ENCODE assay signal across 8 cellular contexts in the genomic region with DNA sequence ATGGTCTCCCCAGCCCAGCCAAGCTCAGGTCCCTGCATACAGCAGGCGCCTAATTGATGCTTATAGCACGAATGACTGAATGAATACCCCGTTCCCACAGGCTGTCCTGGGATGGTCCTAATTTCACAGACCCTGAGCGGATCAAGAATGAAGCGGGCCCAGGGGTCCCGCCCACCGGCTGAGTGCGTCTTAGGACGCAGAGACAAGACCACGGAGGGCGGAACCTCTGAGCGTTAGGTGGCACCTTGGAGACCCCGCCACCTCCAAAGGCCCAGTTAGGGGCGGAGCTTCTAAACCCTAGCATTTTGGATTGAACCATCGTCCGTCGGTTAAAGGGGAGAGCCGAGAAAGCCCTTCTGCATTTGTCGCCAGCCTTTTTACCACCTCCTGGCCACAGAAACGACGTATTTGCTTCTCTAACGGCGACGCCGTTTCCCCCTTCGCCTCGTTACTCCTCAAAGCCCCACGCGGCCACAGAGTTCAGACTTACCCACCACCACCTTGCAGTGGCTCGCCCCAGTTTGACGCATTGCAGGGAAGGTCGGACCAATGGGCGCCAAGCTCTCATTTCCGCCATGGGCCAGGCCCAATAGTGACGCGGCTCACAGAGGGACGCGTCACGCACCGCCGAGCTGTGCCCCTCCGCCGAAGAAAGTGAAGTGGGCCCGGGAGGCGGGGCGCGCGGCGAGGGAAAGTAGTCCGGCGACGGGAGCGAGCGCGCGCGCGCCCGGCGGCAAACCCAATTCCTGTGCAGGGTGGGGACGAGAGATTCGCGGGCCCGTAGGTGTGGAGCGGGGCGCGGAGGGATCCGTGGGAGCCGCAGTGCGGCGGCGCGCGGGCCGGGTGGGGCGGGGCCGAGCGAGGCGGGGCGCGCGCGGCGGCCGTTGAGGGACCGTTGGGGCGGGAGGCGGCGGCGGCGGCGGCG. TPM values are rescaled to one million over a fixed set of nuclear protein-coding genes. Genes with fewer than 3 reads are reported as not detected.
DNase-seq lines count a peak whose midpoint lies in the region; FAIRE-seq lines count a peak whose summit lies in the region.

No MANE protein-coding gene starts in this region.

- H3K9me3 ChIP-seq in HAP-1 (no peaks in the 10 kb centered on the region), MG63 (peaks cover 2% of the 10 kb centered on the region), neuron (ENCODE audit: low read length) (peaks cover 5% of the 10 kb centered on the region)

- peak overlapping the region; percentile 100 for H3K4me3 ChIP-seq in HAP-1
- peak overlapping the region; percentile 97 for H3K4me3 ChIP-seq in MG63
- H3K4me3 ChIP-seq in neuron (ENCODE audit: low read length): peak overlapping the region; percentile 99

- in situ Hi-C loops in HAP-1 (cut with MboI; ENCODE audit: low sequenced_read_pairs): no loop called here

- H3K4me1 ChIP-seq in HAP-1 (peaks cover 11% of the 10 kb centered on the region), neuron (ENCODE audit: insufficient read depth, low read length) (peaks cover 18% of the 10 kb centered on the region)

- H3K27me3 ChIP-seq in HAP-1 (ENCODE audit: low read depth): no peaks in the 10 kb centered on the region
- H3K27me3 ChIP-seq in MG63: no peaks in the 10 kb centered on the region
- no peaks in the 10 kb centered on the region for H3K27me3 ChIP-seq in neuron (ENCODE audit: insufficient read depth, low read length)

- FAIRE-seq in G401.6 (lab: Jason Lieb, UNC): peak; percentile 80
- no peak for FAIRE-seq in frontal cortex (lab: Jason Lieb, UNC)

- H3K36me3 ChIP-seq in HAP-1 (replicated peaks) (peaks cover 18% of the 10 kb centered on the region), MG63 (peaks cover 28% of the 10 kb centered on the region), neuron (ENCODE audit: insufficient read depth, low read length) (peaks cover 5% of the 10 kb centered on the region)

- peak; percentile 87 to 96 for DNase-seq in HAP-1 (ENCODE audit: low spot score in 2 of 2)
- DNase-seq in MG63: peak; percentile 98
- peak; percentile 88 to 93 for DNase-seq in SHP77 (lab: John Stamatoyannopoulos, UW)
- peak; percentile 96 to 98 (median 96) for DNase-seq in activated naive CD4-positive, alpha-beta T cell (lab: John Stamatoyannopoulos, UW)
- peak; percentile 92 for DNase-seq in frontal cortex (ENCODE audit: low spot score in 2 of 2)
- peak; percentile 93 for DNase-seq in stromal cell of bone marrow (ENCODE audit: low read depth)

- H2AFZ ChIP-seq in neuron (ENCODE audit: low read depth, low read length): peak overlapping the region; percentile 57

RNA-seq across cellular contexts. Expression of gene CALM3, which starts 0.5 kb away (rescaled TPM):
- 90.4 and 116 TPM in 2 replicates for total RNA-seq in MG63 (2014; rRNA removed; shearing (Covaris generic); ENCODE audit: low replicate concordance)
- 211 TPM for total RNA-seq in frontal cortex

RNA-seq across cellular contexts. Expression of gene PTGIR, which starts 24.2 kb away (rescaled TPM):
- not detected in 2 replicates for total RNA-seq in MG63 (2014; rRNA removed; shearing (Covaris generic); ENCODE audit: low replicate concordance)
- not detected for total RNA-seq in frontal cortex

RNA-seq across cellular contexts. Expression of gene GNG8, which starts 35.3 kb away (rescaled TPM):
- total RNA-seq in MG63 (2014; rRNA removed; shearing (Covaris generic); ENCODE audit: low replicate concordance): not detected in 2 replicates
- not detected for total RNA-seq in frontal cortex

Comparison
In these comparisons a context has a peak if more than half of its experiments do, and no peak if none do; other contexts are left out.
1. Peak in every context shown above with its lines: DNase-seq and H3K4me3 ChIP-seq.